Comparison of ENCODE assay signal across 13 cellular contexts in genomic region chr3:183210862-183211341, GRCh38. TPM values are rescaled to one million over a fixed set of nuclear protein-coding genes. Genes with fewer than 3 reads are reported as not detected.
DNase-seq lines count a peak whose midpoint lies in the region; ATAC-seq and TF ChIP-seq lines count a peak whose summit lies in the region.
"Had no signal": no experiment of that assay in that cellular context is flagged by ENCODE, and none has a peak within 500 bp of the region (broad histone marks: within the 10 kb centered on the region; RNA-seq: fewer than 3 reads in every experiment).

No MANE protein-coding gene starts in this region.

- POLR2A ChIA-PET in CD8-positive, alpha-beta memory T cell (lab: Charles Lee) = no interaction called here

- H3K36me3 ChIP-seq in lung (ENCODE audit: control insufficient read depth in 2 of 2, insufficient read depth in 2 of 2, low read length in 2 of 2) (no peaks in the 10 kb centered on the region), subcutaneous abdominal adipose tissue (ENCODE audit: control insufficient read depth in 5 of 5, insufficient read depth in 5 of 5, low read length in 5 of 5) (no peaks in the 10 kb centered on the region)
- no peaks in the 10 kb centered on the region for H3K36me3 ChIP-seq in CD8-positive, alpha-beta memory T cell (ENCODE audit: insufficient read depth, low read length)
- H3K36me3 ChIP-seq: thoracic aorta had no signal

- H3K9me3 ChIP-seq in lung (ENCODE audit: control insufficient read depth in 2 of 2, insufficient read depth in 1 of 2, low read length in 1 of 2) (no peaks in the 10 kb centered on the region), subcutaneous abdominal adipose tissue (ENCODE audit: control insufficient read depth in 5 of 5, low read length in 5 of 5) (no peaks in the 10 kb centered on the region)
- H3K9me3 ChIP-seq in CD8-positive, alpha-beta memory T cell (ENCODE audit: low read length) = no peaks in the 10 kb centered on the region
- H3K9me3 ChIP-seq: thoracic aorta had no signal

- TF ChIP-seq CTCF in lung (IDR thresholded peaks at IDR 0.05; ENCODE audit: control extremely low read depth, extremely low read depth) = no peak

- peaks cover 56% of the 10 kb centered on the region for H3K4me1 Mint-ChIP-seq in activated naive CD8-positive, alpha-beta T cell treated with anti-CD3 and anti-CD28 coated beads for 36 hours
- H3K4me1 Mint-ChIP-seq in CD8-positive, alpha-beta memory T cell = no peaks in the 10 kb centered on the region

- H3K4me1 ChIP-seq in lung (ENCODE audit: control insufficient read depth in 2 of 2, insufficient read depth in 2 of 2, low read length in 2 of 2) (peaks cover 2 to 7% of the 10 kb centered on the region in 2 donors), subcutaneous abdominal adipose tissue (ENCODE audit: control insufficient read depth in 5 of 5, insufficient read depth in 5 of 5, low read length in 5 of 5) (peaks cover 0 to 28% (median 14%) of the 10 kb centered on the region in 5 donors)
- no peaks in the 10 kb centered on the region for H3K4me1 ChIP-seq in CD8-positive, alpha-beta memory T cell (ENCODE audit: insufficient read depth, low read length)

- H3K27ac ChIP-seq in lung (ENCODE audit: low read depth in 1 of 2, low read length in 1 of 2) (peak overlapping the region; percentile 50 to 54), subcutaneous abdominal adipose tissue (ENCODE audit: low read depth, low read length) (peak overlapping the region; percentile 38)
- no peak overlapping the region for H3K27ac ChIP-seq in CD8-positive, alpha-beta memory T cell (ENCODE audit: low read depth, low read length)
- H3K27ac ChIP-seq: 22Rv1, RWPE1, thoracic aorta had no signal

- peaks cover 26% of the 10 kb centered on the region for H3K9me3 Mint-ChIP-seq in activated naive CD8-positive, alpha-beta T cell treated with anti-CD3 and anti-CD28 coated beads for 36 hours
- no peaks in the 10 kb centered on the region for H3K9me3 Mint-ChIP-seq in CD8-positive, alpha-beta memory T cell

- DNase-seq in NCI-H1694 treated with DMSO at 0.1 percent for 48 hours (lab: John Stamatoyannopoulos, UW) (peak; percentile 4), NCI-H1694 (lab: John Stamatoyannopoulos, UW) (no peak), lung (ENCODE audit: low spot score) (no peak), DMS153 treated with DMSO at 0.1 percent for 48 hours (lab: John Stamatoyannopoulos, UW; ENCODE audit: unreplicated experiment) (no peak), GM19240 (ENCODE audit: insufficient read length, low spot score) (no peak)
- DNase-seq in activated naive CD8-positive, alpha-beta T cell treated with anti-CD3 and anti-CD28 coated beads for 36 hours = peak; percentile 43
- DNase-seq in CD8-positive, alpha-beta memory T cell = no peak
- DNase-seq: foreskin melanocyte, IMR-90 had no signal

- no peaks in the 10 kb centered on the region for H3K27me3 Mint-ChIP-seq in activated naive CD8-positive, alpha-beta T cell treated with anti-CD3 and anti-CD28 coated beads for 36 hours
- H3K27me3 Mint-ChIP-seq in CD8-positive, alpha-beta memory T cell = peaks cover 0 to 2% of the 10 kb centered on the region in 2 donors

- peak; percentile 65 for ATAC-seq in lung (ENCODE audit: insufficient read depth, low FRiP score)

- peak overlapping the region in 2 of 5 donors; percentile 11 to 54 for H3K9ac ChIP-seq in subcutaneous abdominal adipose tissue (ENCODE audit: low read length in 5 of 5)

- H3K4me3 ChIP-seq in lung = no peak overlapping the region
- H3K4me3 ChIP-seq in subcutaneous abdominal adipose tissue (ENCODE audit: low read depth in 1 of 5, low read length in 5 of 5) = peak overlapping the region in 1 of 5 donors; percentile 13
- no peak overlapping the region for H3K4me3 ChIP-seq in CD8-positive, alpha-beta memory T cell (ENCODE audit: low read length)
- H3K4me3 ChIP-seq: thoracic aorta had no signal

- WGBS in lung, 2 donors = 37 to 38% methylated on average over 9 of the region's 9 CpGs

- peaks cover 41% of the 10 kb centered on the region for H3K36me3 Mint-ChIP-seq in activated naive CD8-positive, alpha-beta T cell treated with anti-CD3 and anti-CD28 coated beads for 36 hours
- H3K36me3 Mint-ChIP-seq in CD8-positive, alpha-beta memory T cell = peaks cover 1 to 13% (median 13%) of the 10 kb centered on the region in 3 donors

- CTCF ChIA-PET in CD8-positive, alpha-beta memory T cell (lab: Charles Lee) = no interaction called here

- H3K27me3 ChIP-seq in lung (ENCODE audit: control insufficient read depth, insufficient read depth) (no peaks in the 10 kb centered on the region), subcutaneous abdominal adipose tissue (ENCODE audit: control insufficient read depth in 5 of 5, insufficient read depth in 4 of 5, low read length in 5 of 5) (peaks cover 0 to 3% (median 0%) of the 10 kb centered on the region in 5 donors)
- no peaks in the 10 kb centered on the region for H3K27me3 ChIP-seq in CD8-positive, alpha-beta memory T cell (ENCODE audit: insufficient read depth, low read length, poor library complexity, severe bottlenecking)

- H3K4me3 Mint-ChIP-seq in activated naive CD8-positive, alpha-beta T cell treated with anti-CD3 and anti-CD28 coated beads for 36 hours = no peak overlapping the region
- no peak overlapping the region for H3K4me3 Mint-ChIP-seq in CD8-positive, alpha-beta memory T cell

- H3K27ac Mint-ChIP-seq in activated naive CD8-positive, alpha-beta T cell treated with anti-CD3 and anti-CD28 coated beads for 36 hours = peak overlapping the region; percentile 80
- no peak overlapping the region for H3K27ac Mint-ChIP-seq in CD8-positive, alpha-beta memory T cell

RNA-seq across cellular contexts. Expression of gene B3GNT5, which starts 42.2 kb away (rescaled TPM):
- total RNA-seq in activated naive CD8-positive, alpha-beta T cell treated with anti-CD3 and anti-CD28 coated beads for 36 hours = 10 to 100 TPM; 11.3 to 13.3 TPM
- total RNA-seq in lung = 10 to 100 TPM; 28.1 to 43.1 TPM
- 10 to 100 TPM; 13.5 to 25.4 TPM for polyA plus RNA-seq in lung
- 10 to 100 TPM in 1 of 2 experiments, 1 to 10 TPM in 1; 10.0 TPM for total RNA-seq in CD8-positive, alpha-beta memory T cell
- not detected for polyA plus RNA-seq in CD8-positive, alpha-beta memory T cell

RNA-seq across cellular contexts. Expression of gene LAMP3, which starts 48.4 kb away (rescaled TPM):
- total RNA-seq in activated naive CD8-positive, alpha-beta T cell treated with anti-CD3 and anti-CD28 coated beads for 36 hours = 10 to 100 TPM; 10.8 to 10.9 TPM
- 100 to 1,000 TPM; 220 to 243 TPM for total RNA-seq in lung
- 100 to 1,000 TPM; 162 to 257 TPM for polyA plus RNA-seq in lung
- 1 to 10 TPM; 1.5 to 1.7 TPM for total RNA-seq in CD8-positive, alpha-beta memory T cell
- 4.8 TPM for polyA plus RNA-seq in CD8-positive, alpha-beta memory T cell
- total RNA-seq: IMR-90, thoracic aorta had no signal

Comparison
In these comparisons a context has a peak if more than half of its experiments do, and no peak if none do; other contexts are left out.
1. DNase-seq: peak in NCI-H1694 treated with DMSO at 0.1 percent for 48 hours (single experiment) and activated naive CD8-positive, alpha-beta T cell treated with anti-CD3 and anti-CD28 coated beads for 36 hours (single experiment); none in NCI-H1694 (single experiment), lung (single experiment), DMS153 treated with DMSO at 0.1 percent for 48 hours (single experiment), CD8-positive, alpha-beta memory T cell (0 of 5) and GM19240 (single experiment).
2. RNA of gene LAMP3, which starts 48.4 kb away (total RNA-seq): 220 to 243 TPM in lung; 10.8 to 10.9 TPM in activated naive CD8-positive, alpha-beta T cell treated with anti-CD3 and anti-CD28 coated beads for 36 hours and 1.5 to 1.7 TPM in CD8-positive, alpha-beta memory T cell; every median in the first group is over 10 times any median in the second.